Comparison of ENCODE assay signal across 17 cellular contexts in genomic region chr17:65332375-65332774, GRCh38.
DNase-seq lines count a peak whose midpoint lies in the region; ATAC-seq and TF ChIP-seq lines count a peak whose summit lies in the region.
"Had no signal": no experiment of that assay in that cellular context is flagged by ENCODE, and none has a peak within 500 bp of the region (broad histone marks: within the 10 kb centered on the region; RNA-seq: fewer than 3 reads in every experiment).

No MANE protein-coding gene starts in this region.

- CTCF ChIA-PET in AG04450 (lab: Charles Lee) (no interaction called here), A673 (lab: Charles Lee) (no interaction called here)

- H3K4me1 ChIP-seq in A673 (ENCODE audit: insufficient read depth, low read length, poor library complexity, severe bottlenecking) = no peaks in the 10 kb centered on the region
- H3K4me1 ChIP-seq: HAP-1, psoas muscle had no signal

- H3K27ac ChIP-seq in AG04450 (ENCODE audit: low read depth, low read length) (no peak overlapping the region), A673 (ENCODE audit: low read depth, low read length, poor library complexity, severe bottlenecking) (no peak overlapping the region), dorsolateral prefrontal cortex (no peak overlapping the region)
- H3K27ac ChIP-seq: psoas muscle had no signal

- no peak overlapping the region for H3K4me3 ChIP-seq in AG04450 (ENCODE audit: low read depth, low read length)
- H3K4me3 ChIP-seq in fibroblast of villous mesenchyme (ENCODE audit: low read depth, low read length) = no peak overlapping the region
- H3K4me3 ChIP-seq in A673 (ENCODE audit: low read depth, low read length, poor library complexity, severe bottlenecking) = no peak overlapping the region
- no peak overlapping the region for H3K4me3 ChIP-seq in dorsolateral prefrontal cortex
- H3K4me3 ChIP-seq: HAP-1, psoas muscle had no signal

- no TSS peak for BruUV-seq in A673 (replicated peaks; lab: Mats Ljungman, UMichigan)

- H3K36me3 ChIP-seq in A673 (ENCODE audit: insufficient read depth, low read length, poor library complexity, severe bottlenecking) = no peaks in the 10 kb centered on the region
- H3K36me3 ChIP-seq: HAP-1 had no signal

- H3K9me3 ChIP-seq in AG04450 (ENCODE audit: control insufficient read depth, insufficient read depth, low read length) (no peaks in the 10 kb centered on the region), A673 (ENCODE audit: low read depth, low read length, poor library complexity, severe bottlenecking) (no peaks in the 10 kb centered on the region)
- H3K9me3 ChIP-seq: HAP-1, psoas muscle had no signal

- intact Hi-C loops in A673 (cut with micrococcal nuclease; ENCODE audit: unreplicated experiment) = no loop called here
- intact Hi-C loops in dorsolateral prefrontal cortex (cut with DNase I) = no loop called here

- ATAC-seq in HG02981 (IDR thresholded peaks at IDR 0.05; ENCODE audit: unreplicated experiment) = no peak
- ATAC-seq: psoas muscle had no signal

- POLR2A ChIA-PET in AG04450 (lab: Yijun Ruan, JAX) (no interaction called here), A673 (lab: Charles Lee; ENCODE audit: low non-redundant PET) (no interaction called here)

- DNase-seq in AG04450 (ENCODE audit: low read depth, low spot score) (peak; percentile 2), H4 (ENCODE audit: low spot score) (peak; percentile 24), SW480 (ENCODE audit: low spot score) (peak; percentile 84), fibroblast of villous mesenchyme (ENCODE audit: low read depth) (peak; percentile 8), DMS79 (lab: John Stamatoyannopoulos, UW) (no peak), A673 (ENCODE audit: low spot score) (no peak), dorsolateral prefrontal cortex (no peak)
- DNase-seq: activated CD4-positive, alpha-beta memory T cell treated with anti-CD3 and anti-CD28 coated beads for 36 hours; activated gamma-delta T cell; kidney; NCI-H1105 treated with DMSO at 0.1 percent for 48 hours; NCI-H526; psoas muscle; RPMI8226; stimulated activated CD4-positive, alpha-beta T cell treated with anti-CD3 and anti-CD28 coated beads, Interleukin-1b, Interleukin-23, amount 100 ng/mL, for 48 hours had no signal

- no peak for TF ChIP-seq CTCF in AG04450 (IDR thresholded peaks at IDR 0.05; ENCODE audit: low read depth, low read length)
- no peak for TF ChIP-seq CTCF in fibroblast of villous mesenchyme (IDR thresholded peaks at IDR 0.05; ENCODE audit: insufficient read depth, low read depth, low read length)
- TF ChIP-seq CTCF in A673 (conservative IDR thresholded peaks at IDR 0.05; ENCODE audit: low read depth, low read length) = no peak
- TF ChIP-seq CTCF in dorsolateral prefrontal cortex (IDR thresholded peaks at IDR 0.05 in 54 of 56, conservative IDR thresholded peaks at IDR 0.05 in 2 of 56; ENCODE audit: low read depth in 1 of 56, partially characterized antibody in 56 of 56) = no peak

- H3K27me3 ChIP-seq in AG04450 (ENCODE audit: control insufficient read depth, insufficient read depth, low read length) (peaks cover 5% of the 10 kb centered on the region), A673 (replicated peaks; ENCODE audit: insufficient read depth, low read depth, low read length, poor library complexity) (no peaks in the 10 kb centered on the region), dorsolateral prefrontal cortex (peaks cover 0 to 5% (median 0%) of the 10 kb centered on the region in 45 donors)

Comparison
In these comparisons a context has a peak if more than half of its experiments do, and no peak if none do; other contexts are left out.
1. DNase-seq: peak in AG04450 (single experiment), H4 (single experiment), SW480 (single experiment) and fibroblast of villous mesenchyme (single experiment); none in DMS79 (single experiment), A673 (single experiment) and dorsolateral prefrontal cortex (0 of 10).